8 cellular contexts compared by ENCODE assay signal in the genomic region with DNA sequence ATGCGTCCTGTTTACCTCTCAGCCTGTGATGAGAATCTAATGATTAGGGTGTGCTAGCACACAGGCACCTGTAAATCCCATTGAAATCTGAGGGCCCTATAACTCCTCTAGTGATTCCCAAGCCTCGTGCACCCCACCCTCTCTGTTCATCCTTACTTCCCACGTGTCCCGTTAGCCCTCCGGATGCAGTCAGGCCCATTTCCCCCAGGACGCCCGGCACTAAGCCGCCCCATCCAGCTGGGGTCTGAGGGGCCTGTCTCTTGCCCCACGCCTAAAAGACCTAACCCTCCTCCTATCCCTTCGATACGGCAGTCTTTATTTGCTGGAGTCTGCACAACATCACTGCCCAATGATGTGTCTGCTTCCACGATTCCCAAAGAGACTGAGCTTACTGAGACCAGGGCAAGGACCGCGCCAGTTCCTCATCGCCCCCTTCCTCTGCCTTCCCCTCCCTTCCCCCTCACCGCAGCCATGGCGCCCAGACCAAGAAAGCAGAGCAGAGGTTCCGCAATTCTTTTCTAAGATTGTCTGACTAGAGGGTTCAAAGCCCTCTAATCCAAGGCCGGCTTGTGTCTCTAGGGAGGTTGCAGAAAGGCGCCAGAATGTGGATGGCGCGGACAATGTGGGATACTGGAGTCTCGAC. TPM values are rescaled to one million over a fixed set of nuclear protein-coding genes. Genes with fewer than 3 reads are reported as not detected.
A peak's percentile ranks its signal among the peaks of the same experiment; 100 is the strongest.
DNase-seq lines count a peak whose midpoint lies in the region; ATAC-seq, FAIRE-seq and TF ChIP-seq lines count a peak whose summit lies in the region.

No MANE protein-coding gene starts in this region.

- DNase-seq in BE2C (no peak), MV-4-11 (lab: John Stamatoyannopoulos, UW) (peak; percentile 65), astrocyte of the spinal cord (ENCODE audit: low read depth, low spot score) (no peak), left lung (no peak), D721Med (ENCODE audit: insufficient read length, low spot score) (no peak)

- H3K4me3 ChIP-seq in BE2C (ENCODE audit: low read depth, low read length) (peak overlapping the region; percentile 85), astrocyte of the spinal cord (ENCODE audit: low read depth, low read length) (peak overlapping the region; percentile 83), left lung (peak overlapping the region; percentile 45 to 76)

- TF ChIP-seq CTCF in BE2C (IDR thresholded peaks at IDR 0.05; ENCODE audit: low read depth, low read length) (no peak), astrocyte of the spinal cord (IDR thresholded peaks at IDR 0.05; ENCODE audit: low read depth, low read length) (no peak), left lung (IDR thresholded peaks at IDR 0.05) (no peak), D721Med (IDR thresholded peaks at IDR 0.05; ENCODE audit: insufficient read depth, missing control alignments) (no peak)

- H3K36me3 ChIP-seq in BE2C (no peaks in the 10 kb centered on the region), left lung (no peaks in the 10 kb centered on the region)

- no peak for FAIRE-seq in D721Med (lab: Jason Lieb, UNC)

- H3K9me3 ChIP-seq in BE2C (no peaks in the 10 kb centered on the region), left lung (no peaks in the 10 kb centered on the region)

- intact Hi-C loops in left lung (cut with DNase I): no loop called here

- peak overlapping the region; percentile 86 to 92 for H3K27ac ChIP-seq in left lung
- peak overlapping the region; percentile 83 for H3K27ac ChIP-seq in temporal lobe (ENCODE audit: low read depth, low read length)

- in situ Hi-C loops in astrocyte of the spinal cord (cut with HindIII; ENCODE audit: low sequenced_read_pairs): no loop called here

- peak; percentile 6 for ATAC-seq in GM19043 (IDR thresholded peaks at IDR 0.05; ENCODE audit: low read depth, unreplicated experiment)
- ATAC-seq in left lung: peak; percentile 2
- ATAC-seq in HG03469 (IDR thresholded peaks at IDR 0.05; ENCODE audit: unreplicated experiment): no peak

- H3K27me3 ChIP-seq in BE2C (no peaks in the 10 kb centered on the region), left lung (peaks cover 0 to 29% of the 10 kb centered on the region in 2 donors)

- H3K4me1 ChIP-seq in BE2C: no peaks in the 10 kb centered on the region
- H3K4me1 ChIP-seq in left lung: peaks cover 20 to 53% of the 10 kb centered on the region in 2 donors

RNA-seq across cellular contexts. Expression of a gene that starts 1.0 kb away (rescaled TPM):
- polyA plus RNA-seq in BE2C (2012; ENCODE audit: insufficient read depth, insufficient read length, low read depth): 54.5 TPM
- total RNA-seq in left lung (100 to 1,000 TPM; 153 to 295 TPM), temporal lobe (93.2 TPM)

RNA-seq across cellular contexts. Expression of a gene that starts 10.2 kb away (rescaled TPM):
- 29.5 TPM for polyA plus RNA-seq in BE2C (2012; ENCODE audit: insufficient read depth, insufficient read length, low read depth)
- total RNA-seq in left lung: 100 to 1,000 TPM in 1 of 2 donors, 10 to 100 TPM in 1; 51.9 to 161 TPM
- total RNA-seq in temporal lobe: 50.4 TPM

RNA-seq across cellular contexts. Expression of a gene that starts 34.3 kb away (rescaled TPM):
- 58.3 TPM for polyA plus RNA-seq in BE2C (2012; ENCODE audit: insufficient read depth, insufficient read length, low read depth)
- total RNA-seq in left lung: 10 to 100 TPM; 13.9 to 23.1 TPM
- total RNA-seq in temporal lobe: 10.6 TPM

RNA-seq across cellular contexts. Expression of a gene that starts 34.7 kb away (rescaled TPM):
- polyA plus RNA-seq in BE2C (2012; ENCODE audit: insufficient read depth, insufficient read length, low read depth): 262 TPM
- total RNA-seq in left lung (100 to 1,000 TPM; 129 to 136 TPM), temporal lobe (17.2 TPM)
